Comparison of ENCODE assay signal across 1 cellular context in genomic region chr17:42773290-42774035, GRCh38.
TF ChIP-seq lines count a peak whose summit lies in the region.

Gene VPS25, plus strand, starts transcription at chr17:42773449. Its CDS starts 27 bp downstream, at chr17:42773476.

TF ChIP-seq in GM12878, 131 proteins besides CTCF, POLR2A, EP300 and RAD21 (continued from another document and continues in another):
- TF ChIP-seq, protein P1, sequence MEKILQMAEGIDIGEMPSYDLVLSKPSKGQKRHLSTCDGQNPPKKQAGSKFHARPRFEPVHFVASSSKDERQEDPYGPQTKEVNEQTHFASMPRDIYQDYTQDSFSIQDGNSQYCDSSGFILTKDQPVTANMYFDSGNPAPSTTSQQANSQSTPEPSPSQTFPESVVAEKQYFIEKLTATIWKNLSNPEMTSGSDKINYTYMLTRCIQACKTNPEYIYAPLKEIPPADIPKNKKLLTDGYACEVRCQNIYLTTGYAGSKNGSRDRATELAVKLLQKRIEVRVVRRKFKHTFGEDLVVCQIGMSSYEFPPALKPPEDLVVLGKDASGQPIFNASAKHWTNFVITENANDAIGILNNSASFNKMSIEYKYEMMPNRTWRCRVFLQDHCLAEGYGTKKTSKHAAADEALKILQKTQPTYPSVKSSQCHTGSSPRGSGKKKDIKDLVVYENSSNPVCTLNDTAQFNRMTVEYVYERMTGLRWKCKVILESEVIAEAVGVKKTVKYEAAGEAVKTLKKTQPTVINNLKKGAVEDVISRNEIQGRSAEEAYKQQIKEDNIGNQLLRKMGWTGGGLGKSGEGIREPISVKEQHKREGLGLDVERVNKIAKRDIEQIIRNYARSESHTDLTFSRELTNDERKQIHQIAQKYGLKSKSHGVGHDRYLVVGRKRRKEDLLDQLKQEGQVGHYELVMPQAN (conservative IDR thresholded peaks at IDR 0.05), result peak; percentile 81
- TF ChIP-seq ZBTB40 (IDR thresholded peaks at IDR 0.05; ENCODE audit: borderline replicate concordance) (peak; percentile 99), EGR1 (IDR thresholded peaks at IDR 0.05; ENCODE audit: borderline replicate concordance in 1 of 2, low read depth in 2 of 2, low read length in 2 of 2) (peak; percentile 59 to 85; a peak in 2 of 3 replicates), ELK1 (IDR thresholded peaks at IDR 0.05; ENCODE audit: low read depth, low read length) (peak; percentile 89), LARP7 (IDR thresholded peaks at IDR 0.05) (peak; percentile 66), ZNF622 (IDR thresholded peaks at IDR 0.05) (no peak), SMAD5 (IDR thresholded peaks at IDR 0.05; ENCODE audit: low read depth) (peak; percentile 95), ETV6 (conservative IDR thresholded peaks at IDR 0.05 in 1 of 2, IDR thresholded peaks at IDR 0.05 in 1 of 2; ENCODE audit: borderline replicate concordance in 1 of 2, low read depth in 1 of 2) (peak; percentile 31 to 94; a peak in 2 of 4 replicates), HDAC6 (IDR thresholded peaks at IDR 0.05; ENCODE audit: unreplicated experiment) (no peak), ATF7 (IDR thresholded peaks at IDR 0.05; ENCODE audit: low read depth) (peak; percentile 67; the same call in 1 of the 2 replicates), NBN (IDR thresholded peaks at IDR 0.05) (peak; percentile 73), SUZ12 (IDR thresholded peaks at IDR 0.05; ENCODE audit: unreplicated experiment) (no peak), CBX5 (IDR thresholded peaks at IDR 0.05; ENCODE audit: low read depth) (0 out of 2 replicates have a peak, but pooled peaks have one; percentile 74), ZNF384 (IDR thresholded peaks at IDR 0.05; ENCODE audit: borderline replicate concordance, low read depth, low read length) (no peak), WRNIP1 (IDR thresholded peaks at IDR 0.05; ENCODE audit: borderline replicate concordance, low read depth, low read length) (peak; percentile 95; the same call in 1 of the 2 replicates), KLF5 (IDR thresholded peaks at IDR 0.05; ENCODE audit: partially characterized antibody) (peak; percentile 76), BCL11A (IDR thresholded peaks at IDR 0.05; ENCODE audit: low read depth, low read length) (peak; percentile 25; the same call in 1 of the 2 replicates), NFYA (IDR thresholded peaks at IDR 0.05; ENCODE audit: borderline replicate concordance, low read depth, low read length) (no peak), MYB (IDR thresholded peaks at IDR 0.05; ENCODE audit: borderline replicate concordance, low read depth, low read length) (peak; percentile 38; the same call in 1 of the 2 replicates), BHLHE40 (IDR thresholded peaks at IDR 0.05; ENCODE audit: borderline replicate concordance in 1 of 2, low read depth in 2 of 2, low read length in 1 of 2) (peak; percentile 22 to 37; a peak in 1 of 4 replicates), ZBED1 (IDR thresholded peaks at IDR 0.05; ENCODE audit: borderline replicate concordance) (peak; percentile 62; the same call in 1 of the 2 replicates), SMARCA5 (IDR thresholded peaks at IDR 0.05) (peak; percentile 73; the same call in 1 of the 2 replicates), ZNF207 (IDR thresholded peaks at IDR 0.05; ENCODE audit: borderline replicate concordance) (peak; percentile 80; the same call in 1 of the 2 replicates), NR2F1 (conservative IDR thresholded peaks at IDR 0.05) (0 out of 2 replicates have a peak, but pooled peaks have one; percentile 11), SPI1 (IDR thresholded peaks at IDR 0.05; ENCODE audit: borderline replicate concordance, insufficient read depth, low read depth, low read length) (peak; percentile 5; the same call in 1 of the 2 replicates), MLLT1 (IDR thresholded peaks at IDR 0.05) (peak; percentile 61; the same call in 1 of the 2 replicates), FOXK2 (IDR thresholded peaks at IDR 0.05) (0 out of 2 replicates have a peak, but pooled peaks have one; percentile 6), ZNF24 (IDR thresholded peaks at IDR 0.05) (0 out of 2 replicates have a peak, but pooled peaks have one; percentile 29), ZBTB11 (CRISPR knock-in tag; IDR thresholded peaks at IDR 0.05) (peak; percentile 92), POU2F2 (IDR thresholded peaks at IDR 0.05; ENCODE audit: borderline replicate concordance, low read depth, low read length) (peak; percentile 87; the same call in 2 of the 3 replicates), PAX8 (IDR thresholded peaks at IDR 0.05) (no peak), BACH1 (IDR thresholded peaks at IDR 0.05; ENCODE audit: borderline replicate concordance) (no peak; the same call in 1 of the 2 replicates), SP1 (IDR thresholded peaks at IDR 0.05; ENCODE audit: low read depth, low read length) (peak; percentile 49), CHD1 (IDR thresholded peaks at IDR 0.05; ENCODE audit: low read depth, low read length) (no peak), SIN3A (IDR thresholded peaks at IDR 0.05; ENCODE audit: low read depth, low read length) (peak; percentile 69), YY1 (IDR thresholded peaks at IDR 0.05; ENCODE audit: low read depth, low read length) (peak; percentile 93), NR2C1 (IDR thresholded peaks at IDR 0.05) (peak; percentile 85), SRF (IDR thresholded peaks at IDR 0.05; ENCODE audit: low read depth in 2 of 2, low read length in 2 of 2) (peak; percentile 84 to 94), SMC3 (IDR thresholded peaks at IDR 0.05; ENCODE audit: borderline replicate concordance, low read length) (no peak; the same call in 1 of the 2 replicates), GATAD2B (conservative IDR thresholded peaks at IDR 0.05; ENCODE audit: low read depth) (peak; percentile 65; the same call in 1 of the 2 replicates), MTA2 (IDR thresholded peaks at IDR 0.05; ENCODE audit: low read depth) (peak; percentile 38; the same call in 1 of the 2 replicates), TAF1 (IDR thresholded peaks at IDR 0.05; ENCODE audit: borderline replicate concordance, low read depth, low read length) (peak; percentile 99), PAX5 (IDR thresholded peaks at IDR 0.05; ENCODE audit: borderline replicate concordance, low read depth, low read length) (no peak), ZNF217 (IDR thresholded peaks at IDR 0.05) (no peak)
- TF ChIP-seq, protein P2, sequence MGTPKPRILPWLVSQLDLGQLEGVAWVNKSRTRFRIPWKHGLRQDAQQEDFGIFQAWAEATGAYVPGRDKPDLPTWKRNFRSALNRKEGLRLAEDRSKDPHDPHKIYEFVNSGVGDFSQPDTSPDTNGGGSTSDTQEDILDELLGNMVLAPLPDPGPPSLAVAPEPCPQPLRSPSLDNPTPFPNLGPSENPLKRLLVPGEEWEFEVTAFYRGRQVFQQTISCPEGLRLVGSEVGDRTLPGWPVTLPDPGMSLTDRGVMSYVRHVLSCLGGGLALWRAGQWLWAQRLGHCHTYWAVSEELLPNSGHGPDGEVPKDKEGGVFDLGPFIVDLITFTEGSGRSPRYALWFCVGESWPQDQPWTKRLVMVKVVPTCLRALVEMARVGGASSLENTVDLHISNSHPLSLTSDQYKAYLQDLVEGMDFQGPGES (IDR thresholded peaks at IDR 0.05), result peak; percentile 34; the same call in 1 of the 2 replicates
- TF ChIP-seq, protein P3, sequence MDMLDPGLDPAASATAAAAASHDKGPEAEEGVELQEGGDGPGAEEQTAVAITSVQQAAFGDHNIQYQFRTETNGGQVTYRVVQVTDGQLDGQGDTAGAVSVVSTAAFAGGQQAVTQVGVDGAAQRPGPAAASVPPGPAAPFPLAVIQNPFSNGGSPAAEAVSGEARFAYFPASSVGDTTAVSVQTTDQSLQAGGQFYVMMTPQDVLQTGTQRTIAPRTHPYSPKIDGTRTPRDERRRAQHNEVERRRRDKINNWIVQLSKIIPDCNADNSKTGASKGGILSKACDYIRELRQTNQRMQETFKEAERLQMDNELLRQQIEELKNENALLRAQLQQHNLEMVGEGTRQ (IDR thresholded peaks at IDR 0.05; ENCODE audit: borderline replicate concordance, low read depth, low read length), result no peak
- TF ChIP-seq, protein P4, sequence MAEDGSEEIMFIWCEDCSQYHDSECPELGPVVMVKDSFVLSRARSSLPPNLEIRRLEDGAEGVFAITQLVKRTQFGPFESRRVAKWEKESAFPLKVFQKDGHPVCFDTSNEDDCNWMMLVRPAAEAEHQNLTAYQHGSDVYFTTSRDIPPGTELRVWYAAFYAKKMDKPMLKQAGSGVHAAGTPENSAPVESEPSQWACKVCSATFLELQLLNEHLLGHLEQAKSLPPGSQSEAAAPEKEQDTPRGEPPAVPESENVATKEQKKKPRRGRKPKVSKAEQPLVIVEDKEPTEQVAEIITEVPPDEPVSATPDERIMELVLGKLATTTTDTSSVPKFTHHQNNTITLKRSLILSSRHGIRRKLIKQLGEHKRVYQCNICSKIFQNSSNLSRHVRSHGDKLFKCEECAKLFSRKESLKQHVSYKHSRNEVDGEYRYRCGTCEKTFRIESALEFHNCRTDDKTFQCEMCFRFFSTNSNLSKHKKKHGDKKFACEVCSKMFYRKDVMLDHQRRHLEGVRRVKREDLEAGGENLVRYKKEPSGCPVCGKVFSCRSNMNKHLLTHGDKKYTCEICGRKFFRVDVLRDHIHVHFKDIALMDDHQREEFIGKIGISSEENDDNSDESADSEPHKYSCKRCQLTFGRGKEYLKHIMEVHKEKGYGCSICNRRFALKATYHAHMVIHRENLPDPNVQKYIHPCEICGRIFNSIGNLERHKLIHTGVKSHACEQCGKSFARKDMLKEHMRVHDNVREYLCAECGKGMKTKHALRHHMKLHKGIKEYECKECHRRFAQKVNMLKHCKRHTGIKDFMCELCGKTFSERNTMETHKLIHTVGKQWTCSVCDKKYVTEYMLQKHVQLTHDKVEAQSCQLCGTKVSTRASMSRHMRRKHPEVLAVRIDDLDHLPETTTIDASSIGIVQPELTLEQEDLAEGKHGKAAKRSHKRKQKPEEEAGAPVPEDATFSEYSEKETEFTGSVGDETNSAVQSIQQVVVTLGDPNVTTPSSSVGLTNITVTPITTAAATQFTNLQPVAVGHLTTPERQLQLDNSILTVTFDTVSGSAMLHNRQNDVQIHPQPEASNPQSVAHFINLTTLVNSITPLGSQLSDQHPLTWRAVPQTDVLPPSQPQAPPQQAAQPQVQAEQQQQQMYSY (CRISPR knock-in tag; IDR thresholded peaks at IDR 0.05), result no peak
